ENCODE assay signal across 14 cellular contexts in the genomic region with DNA sequence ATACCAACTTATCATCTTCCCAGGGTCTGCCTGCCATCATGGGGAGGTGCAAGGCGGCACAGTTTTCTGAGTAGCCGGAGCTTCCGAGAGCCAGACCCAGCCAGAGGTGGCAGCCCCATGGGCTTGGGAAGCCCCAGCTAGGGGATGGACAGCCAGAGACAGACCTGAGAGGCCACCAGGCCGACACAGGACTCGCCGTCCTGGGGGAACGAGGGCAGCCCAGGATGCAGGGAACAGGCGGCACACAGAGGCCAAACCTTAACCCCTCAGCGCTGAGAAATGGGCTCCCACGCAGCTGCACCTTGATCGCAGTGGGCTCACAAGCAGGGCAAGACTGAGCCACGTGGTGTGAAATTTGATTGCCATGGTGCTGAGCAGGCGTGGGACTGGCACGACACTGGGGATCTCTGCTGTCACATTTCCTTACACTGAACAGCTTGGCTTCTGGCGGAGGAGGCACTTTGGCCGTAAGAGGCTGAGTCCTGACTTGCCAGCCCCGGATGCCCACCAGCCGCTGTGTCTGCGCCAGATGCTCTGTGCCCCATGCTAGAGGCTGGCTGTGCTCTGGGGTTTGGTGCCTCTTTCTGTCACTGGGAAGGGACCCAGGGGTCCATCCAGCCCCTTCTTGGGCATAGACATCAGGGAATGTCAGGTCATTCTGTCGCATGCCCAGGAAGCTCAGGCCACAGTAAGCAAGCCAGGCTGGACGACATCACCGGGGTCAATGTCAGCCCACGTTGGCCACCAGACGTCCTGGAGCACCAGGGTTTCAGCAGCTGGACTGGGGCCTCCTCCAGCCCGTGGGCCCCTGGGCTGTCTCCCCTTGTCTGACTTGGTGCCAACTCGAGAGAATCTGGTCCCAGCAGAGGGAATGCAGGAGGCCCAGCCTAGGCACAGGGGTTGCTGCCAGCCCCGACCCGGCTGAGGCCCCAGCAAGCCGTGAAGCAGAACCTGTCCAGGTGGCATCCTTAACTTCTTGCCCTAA.
DNase-seq lines count a peak whose midpoint lies in the region; ATAC-seq and TF ChIP-seq lines count a peak whose summit lies in the region.
"Had no signal": no experiment of that assay in that cellular context is flagged by ENCODE, and none has a peak within 500 bp of the region (broad histone marks: within the 10 kb centered on the region; RNA-seq: fewer than 3 reads in every experiment).

No MANE protein-coding gene starts in this region.

- no peak overlapping the region for H4K91ac ChIP-seq in mesenchymal stem cell (ENCODE audit: low read length)

- H3K23ac ChIP-seq in mesenchymal stem cell (ENCODE audit: low read length in 2 of 2): no peak overlapping the region

- H3K36me3 ChIP-seq in mesenchymal stem cell (ENCODE audit: control insufficient read depth in 1 of 2, insufficient read depth in 2 of 2, low read depth in 1 of 2, low read length in 2 of 2): no peaks in the 10 kb centered on the region
- no peaks in the 10 kb centered on the region for H3K36me3 ChIP-seq in testis (ENCODE audit: low read depth, missing control alignments)
- no peaks in the 10 kb centered on the region for H3K36me3 ChIP-seq in OCI-LY7 (ENCODE audit: insufficient read depth, low read length)
- H3K36me3 ChIP-seq: BLaER1 had no signal

- H4K20me1 ChIP-seq in OCI-LY7 (ENCODE audit: insufficient read depth, low read length): no peaks in the 10 kb centered on the region
- H4K20me1 ChIP-seq: BLaER1 had no signal

- peak overlapping the region in 1 of 2 experiments; percentile 21 for H3K4me3 ChIP-seq in mesenchymal stem cell (ENCODE audit: insufficient read depth in 1 of 2, low read depth in 1 of 2, low read length in 2 of 2)
- no peak overlapping the region for H3K4me3 ChIP-seq in testis
- no peak overlapping the region for H3K4me3 ChIP-seq in OCI-LY7 (ENCODE audit: low read depth, low read length, poor library complexity, severe bottlenecking)
- H3K4me3 ChIP-seq: BLaER1 had no signal

- H3K9me3 ChIP-seq in mesenchymal stem cell (ENCODE audit: control insufficient read depth, low read length) (peaks cover 4% of the 10 kb centered on the region), testis (no peaks in the 10 kb centered on the region), OCI-LY7 (ENCODE audit: low read length) (no peaks in the 10 kb centered on the region)
- H3K9me3 ChIP-seq: BLaER1 had no signal

- H3K4me1 ChIP-seq in mesenchymal stem cell (ENCODE audit: control insufficient read depth, insufficient read depth, low read depth, low read length) (peaks cover 34% of the 10 kb centered on the region), testis (no peaks in the 10 kb centered on the region), OCI-LY7 (ENCODE audit: insufficient read depth, low read length, poor library complexity, severe bottlenecking) (no peaks in the 10 kb centered on the region)

- H2AK5ac ChIP-seq in mesenchymal stem cell (ENCODE audit: low read length, severe bottlenecking): peak overlapping the region; percentile 5

- H3K4me2 ChIP-seq in mesenchymal stem cell (ENCODE audit: low read length, poor library complexity, severe bottlenecking) (no peak overlapping the region), OCI-LY7 (ENCODE audit: low read length) (no peak overlapping the region)
- H3K4me2 ChIP-seq: BLaER1 had no signal

- no peaks in the 10 kb centered on the region for H3K9me3 Mint-ChIP-seq in activated naive CD8-positive, alpha-beta T cell (ENCODE audit: low read depth)
- no peaks in the 10 kb centered on the region for H3K9me3 Mint-ChIP-seq in activated naive CD8-positive, alpha-beta T cell treated with anti-CD3 and anti-CD28 coated beads for 36 hours

- peaks cover 35% of the 10 kb centered on the region for H3K4me1 Mint-ChIP-seq in activated naive CD8-positive, alpha-beta T cell (ENCODE audit: low read depth)
- peaks cover 30% of the 10 kb centered on the region for H3K4me1 Mint-ChIP-seq in activated naive CD8-positive, alpha-beta T cell treated with anti-CD3 and anti-CD28 coated beads for 36 hours

- H4K8ac ChIP-seq in mesenchymal stem cell (ENCODE audit: low read length): no peak overlapping the region

- no peaks in the 10 kb centered on the region for H3K79me2 ChIP-seq in OCI-LY7 (ENCODE audit: insufficient read depth, low read depth, low read length)

- H2BK15ac ChIP-seq in mesenchymal stem cell (ENCODE audit: low read depth, poor library complexity, severe bottlenecking): no peak overlapping the region

- H2AFZ ChIP-seq in mesenchymal stem cell (ENCODE audit: low read depth, low read length): no peak overlapping the region
- no peak overlapping the region for H2AFZ ChIP-seq in OCI-LY7 (ENCODE audit: low read length)

- H3K27me3 Mint-ChIP-seq in activated naive CD8-positive, alpha-beta T cell: peaks cover 1% of the 10 kb centered on the region
- no peaks in the 10 kb centered on the region for H3K27me3 Mint-ChIP-seq in activated naive CD8-positive, alpha-beta T cell treated with anti-CD3 and anti-CD28 coated beads for 36 hours

- H3K27ac ChIP-seq in mesenchymal stem cell (ENCODE audit: low read length, poor library complexity, severe bottlenecking) (no peak overlapping the region), testis (no peak overlapping the region), OCI-LY7 (ENCODE audit: low read depth, low read length, poor library complexity, severe bottlenecking) (no peak overlapping the region)
- H3K27ac ChIP-seq: BLaER1 had no signal

- H3K18ac ChIP-seq in mesenchymal stem cell (ENCODE audit: low read depth in 1 of 2, low read length in 2 of 2): no peak overlapping the region

- no peak overlapping the region for H3K14ac ChIP-seq in mesenchymal stem cell (ENCODE audit: low read length in 2 of 2)

- ATAC-seq in GM21526 (IDR thresholded peaks at IDR 0.05; ENCODE audit: low FRiP score, unreplicated experiment): no peak
- no peak for ATAC-seq in GM19023 (IDR thresholded peaks at IDR 0.05; ENCODE audit: unreplicated experiment)

- intact Hi-C loops in testis (cut with DNase I; ENCODE audit: low total_unique reads) (no loop called here), OCI-LY7 (cut with micrococcal nuclease; ENCODE audit: unreplicated experiment) (no loop called here)

- H3K27me3 ChIP-seq in mesenchymal stem cell (ENCODE audit: control insufficient read depth in 1 of 2, insufficient read depth in 1 of 2, low read length in 2 of 2): peaks cover 0 to 7% of the 10 kb centered on the region in 2 experiments
- H3K27me3 ChIP-seq in testis: no peaks in the 10 kb centered on the region
- H3K27me3 ChIP-seq: BLaER1 had no signal

- H3K9ac ChIP-seq in mesenchymal stem cell (ENCODE audit: low read length): no peak overlapping the region
- H3K9ac ChIP-seq: BLaER1 had no signal

- POLR2A ChIA-PET in OCI-LY7 (lab: Charles Lee): no interaction called here

- no TSS peak for BruUV-seq in OCI-LY7 (replicated peaks; lab: Mats Ljungman, UMichigan)

- no peak overlapping the region for H2BK120ac ChIP-seq in mesenchymal stem cell (ENCODE audit: low read depth, low read length)

- no peaks in the 10 kb centered on the region for H3K79me1 ChIP-seq in mesenchymal stem cell (replicated peaks; ENCODE audit: low read length, poor library complexity, severe bottlenecking)

- H2BK12ac ChIP-seq in mesenchymal stem cell (ENCODE audit: low read length in 2 of 2): no peak overlapping the region

- no peaks in the 10 kb centered on the region for H3K9me2 ChIP-seq in OCI-LY7 (ENCODE audit: insufficient read depth, low read length)

- TF ChIP-seq CTCF in testis (IDR thresholded peaks at IDR 0.05) (no peak), OCI-LY7 (conservative IDR thresholded peaks at IDR 0.05; ENCODE audit: low read length) (no peak)

- H3K4me3 Mint-ChIP-seq in activated naive CD8-positive, alpha-beta T cell: no peak overlapping the region
- H3K4me3 Mint-ChIP-seq in activated naive CD8-positive, alpha-beta T cell treated with anti-CD3 and anti-CD28 coated beads for 36 hours: no peak overlapping the region
- H3K4me3 Mint-ChIP-seq: CD8-positive, alpha-beta memory T cell had no signal

- 87% methylated on average over 29 of the region's 29 CpGs for WGBS in mesenchymal stem cell
- 89 to 92% methylated on average over 19 to 29 of the region's 29 CpGs for WGBS in testis, 2 donors

- CTCF ChIA-PET in OCI-LY7 (lab: Charles Lee; ENCODE audit: unreplicated experiment): interaction anchor here (0.6 kb wide), 1 partner anchor 912 kb away, joined by 3 read pairs; no protein-coding TSS in a partner anchor

- H3K27ac Mint-ChIP-seq in activated naive CD8-positive, alpha-beta T cell: peak overlapping the region; percentile 11
- no peak overlapping the region for H3K27ac Mint-ChIP-seq in activated naive CD8-positive, alpha-beta T cell treated with anti-CD3 and anti-CD28 coated beads for 36 hours
- H3K27ac Mint-ChIP-seq: CD8-positive, alpha-beta memory T cell had no signal

- no peak for TF ChIP-seq POLR2A in testis (IDR thresholded peaks at IDR 0.05)

- no peak for DNase-seq in activated naive CD8-positive, alpha-beta T cell treated with anti-CD3 and anti-CD28 coated beads for 36 hours
- DNase-seq in NCI-H2171 treated with DMSO at 0.1 percent for 48 hours (lab: John Stamatoyannopoulos, UW) (peak; percentile 77), mesenchymal stem cell (no peak), testis (peak; percentile 2), OCI-LY7 (ENCODE audit: low spot score) (no peak)
- DNase-seq: CD8-positive, alpha-beta memory T cell; HCEC 1CT; NCI-H1105 treated with DMSO at 0.1 percent for 48 hours; NCI-H187 treated with DMSO at 0.1 percent for 48 hours; NCI-H510A had no signal

- H3K4ac ChIP-seq in mesenchymal stem cell (ENCODE audit: low read depth in 1 of 2, low read length in 2 of 2): no peak overlapping the region

- H2BK5ac ChIP-seq in mesenchymal stem cell (ENCODE audit: low read depth, low read length, poor library complexity, severe bottlenecking): no peak overlapping the region

- no peaks in the 10 kb centered on the region for H3K36me3 Mint-ChIP-seq in activated naive CD8-positive, alpha-beta T cell
- no peaks in the 10 kb centered on the region for H3K36me3 Mint-ChIP-seq in activated naive CD8-positive, alpha-beta T cell treated with anti-CD3 and anti-CD28 coated beads for 36 hours
- H3K36me3 Mint-ChIP-seq: CD8-positive, alpha-beta memory T cell had no signal

Comparison
In these comparisons a context has a peak if more than half of its experiments do, and no peak if none do; other contexts are left out.
1. DNase-seq: peak in NCI-H2171 treated with DMSO at 0.1 percent for 48 hours (single experiment) and testis (single experiment); none in activated naive CD8-positive, alpha-beta T cell treated with anti-CD3 and anti-CD28 coated beads for 36 hours (single experiment), mesenchymal stem cell (single experiment) and OCI-LY7 (single experiment).